Comparison of ENCODE assay signal across 14 cellular contexts in the genomic region with DNA sequence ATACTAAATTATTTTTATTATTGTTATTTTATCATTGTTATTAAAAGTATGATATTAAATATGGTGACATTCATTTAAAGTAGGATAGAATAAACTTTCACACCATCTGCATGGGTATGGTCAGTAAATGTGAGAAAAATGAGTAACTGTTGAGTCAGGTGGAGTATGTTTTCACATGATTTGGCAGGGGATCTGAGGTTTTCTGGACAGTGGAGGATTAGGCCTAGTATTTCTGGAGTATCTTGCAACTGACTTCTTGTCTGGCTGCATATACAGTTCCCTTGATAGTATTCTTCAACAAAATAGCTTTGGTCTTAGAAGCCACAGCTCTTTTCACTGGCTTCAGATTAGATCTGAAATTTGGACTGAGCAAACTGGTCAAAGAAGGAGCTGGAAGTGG. TPM values are rescaled to one million over a fixed set of nuclear protein-coding genes. Genes with fewer than 3 reads are reported as not detected.
DNase-seq lines count a peak whose midpoint lies in the region; ATAC-seq and TF ChIP-seq lines count a peak whose summit lies in the region.
"Had no signal": no experiment of that assay in that cellular context is flagged by ENCODE, and none has a peak within 500 bp of the region (broad histone marks: within the 10 kb centered on the region; RNA-seq: fewer than 3 reads in every experiment).

No MANE protein-coding gene starts in this region.

- intact Hi-C loops in lower lobe of right lung (cut with DNase I): no loop called here
- intact Hi-C loops in esophagus muscularis mucosa (cut with DNase I): no loop called here

- TF ChIP-seq EP300 in esophagus muscularis mucosa (IDR thresholded peaks at IDR 0.05): no peak

- TF ChIP-seq CTCF in lower lobe of right lung (IDR thresholded peaks at IDR 0.05) (no peak), esophagus muscularis mucosa (IDR thresholded peaks at IDR 0.05) (no peak)

- ATAC-seq in lower lobe of right lung (peak in 1 of 2 donors; percentile 26), HG03439 (IDR thresholded peaks at IDR 0.05; ENCODE audit: unreplicated experiment) (no peak)

- TF ChIP-seq POLR2A in esophagus muscularis mucosa (IDR thresholded peaks at IDR 0.05; ENCODE audit: low read depth): no peak

- no peaks in the 10 kb centered on the region for H3K27me3 ChIP-seq in lower lobe of right lung (ENCODE audit: low read depth)
- H3K27me3 ChIP-seq in esophagus muscularis mucosa: no peaks in the 10 kb centered on the region

- H3K27ac ChIP-seq in lower lobe of right lung (peak overlapping the region; percentile 18), esophagus muscularis mucosa (replicated peaks in 1 of 4) (peak overlapping the region in 2 of 4 donors; percentile 4 to 13)

- DNase-seq in AG08396 (ENCODE audit: low spot score): peak; percentile 41
- DNase-seq in OCI-M1 (lab: John Stamatoyannopoulos, UW): peak; percentile 28
- DNase-seq in dermis microvascular lymphatic vessel endothelial cell (ENCODE audit: low read depth in 2 of 2): peak; percentile 23 to 55
- DNase-seq in lower lobe of right lung: no peak
- no peak for DNase-seq in GM19238 (ENCODE audit: insufficient read length, low spot score)
- no peak for DNase-seq in NCI-H1436 treated with DMSO at 0.1 percent for 48 hours (lab: John Stamatoyannopoulos, UW)
- DNase-seq in esophagus muscularis mucosa (ENCODE audit: extremely low spot score): no peak
- DNase-seq: amniotic stem cell, Caco-2, NCI-H526 treated with DMSO at 0.1 percent for 48 hours, small intestine had no signal

- H3K9me3 ChIP-seq in lower lobe of right lung (no peaks in the 10 kb centered on the region), esophagus muscularis mucosa (no peaks in the 10 kb centered on the region)
- H3K9me3 ChIP-seq: Caco-2, HAP-1 had no signal

- H3K36me3 ChIP-seq in lower lobe of right lung (no peaks in the 10 kb centered on the region), esophagus muscularis mucosa (no peaks in the 10 kb centered on the region)
- H3K36me3 ChIP-seq: HAP-1 had no signal

- H3K4me3 ChIP-seq in lower lobe of right lung: no peak overlapping the region
- H3K4me3 ChIP-seq in esophagus muscularis mucosa: no peak overlapping the region
- H3K4me3 ChIP-seq: HAP-1 had no signal

- peaks cover 13% of the 10 kb centered on the region for H3K4me1 ChIP-seq in lower lobe of right lung
- H3K4me1 ChIP-seq in esophagus muscularis mucosa: peaks cover 11 to 20% (median 14%) of the 10 kb centered on the region in 4 donors

RNA-seq across cellular contexts. Expression of a gene that starts 54.5 kb away (rescaled TPM):
- total RNA-seq in dermis microvascular lymphatic vessel endothelial cell (11.2 and 16.7 TPM in 2 replicates), lower lobe of right lung (40.3 TPM), esophagus muscularis mucosa (10 to 100 TPM; 33.1 to 52.4 (median 40.0) TPM)

RNA-seq across cellular contexts. Expression of a gene that starts 58.6 kb away (rescaled TPM):
- total RNA-seq in dermis microvascular lymphatic vessel endothelial cell: not detected in 2 replicates
- not detected for total RNA-seq in lower lobe of right lung
- total RNA-seq in esophagus muscularis mucosa: not detected
- total RNA-seq: Caco-2, subcutaneous adipose tissue had no signal

Comparison
In these comparisons a context has a peak if more than half of its experiments do, and no peak if none do; other contexts are left out.
1. DNase-seq: peak in AG08396 (single experiment), OCI-M1 (single experiment) and dermis microvascular lymphatic vessel endothelial cell (2 of 2); none in lower lobe of right lung (single experiment), GM19238 (single experiment), NCI-H1436 treated with DMSO at 0.1 percent for 48 hours (single experiment) and esophagus muscularis mucosa (single experiment).